11 cellular contexts compared by ENCODE assay signal in genomic region chr10:102626026-102626686, GRCh38. TPM values are rescaled to one million over a fixed set of nuclear protein-coding genes. Genes with fewer than 3 reads are reported as not detected.
DNase-seq lines count a peak whose midpoint lies in the region; ATAC-seq and TF ChIP-seq lines count a peak whose summit lies in the region.
"Had no signal": no experiment of that assay in that cellular context is flagged by ENCODE, and none has a peak within 500 bp of the region (broad histone marks: within the 10 kb centered on the region; RNA-seq: fewer than 3 reads in every experiment).

No MANE protein-coding gene starts in this region.

- no peak for TF ChIP-seq EP300 in gastroesophageal sphincter (IDR thresholded peaks at IDR 0.05)

- H3K4me3 Mint-ChIP-seq in activated T-helper 1 cell treated with anti-CD3 and anti-CD28 coated beads, Interleukin-12 subunit alpha, Interleukin-12 subunit beta, Interleukin-2, Interleukin-4 antibody, amounts not matched to agents 30 ng/mL and 10 ng/mL and 1 ng/mL, durations not matched to agents 14 hours and 24 hours and 36 hours = no peak overlapping the region
- no peak overlapping the region for H3K4me3 Mint-ChIP-seq in activated CD8-positive, alpha-beta T cell treated with anti-CD3 and anti-CD28 coated beads for 36 hours

- 99% methylated on average over 9 of the region's 10 CpGs for WGBS in mammary epithelial cell (ENCODE audit: low coverage, missing lambda C conversion rate)
- 55 to 80% methylated on average over 2 to 9 of the region's 10 CpGs for WGBS in gastroesophageal sphincter (ENCODE audit: low coverage in 1 of 2), 2 donors

- intact Hi-C loops in breast epithelium (cut with DNase I; ENCODE audit: low total_unique reads) = no loop called here
- intact Hi-C loops in mammary epithelial cell (cut with micrococcal nuclease) = no loop called here
- intact Hi-C loops in posterior vena cava (cut with DNase I) = no loop called here
- intact Hi-C loops in uterus (cut with DNase I; ENCODE audit: low total_unique reads) = no loop called here
- intact Hi-C loops in activated T-helper 1 cell treated with anti-CD3 and anti-CD28 coated beads, Interleukin-12 subunit alpha, Interleukin-12 subunit beta, Interleukin-2, Interleukin-4 antibody, amounts not matched to agents 30 ng/mL and 10 ng/mL and 1 ng/mL, durations not matched to agents 14 hours and 24 hours and 36 hours (cut with micrococcal nuclease) = no loop called here
- intact Hi-C loops in activated CD8-positive, alpha-beta T cell treated with anti-CD3 and anti-CD28 coated beads for 36 hours (cut with micrococcal nuclease) = no loop called here

- H4K20me1 ChIP-seq in mammary epithelial cell (ENCODE audit: insufficient read depth, low read length) = no peaks in the 10 kb centered on the region

- H3K9ac ChIP-seq in mammary epithelial cell (ENCODE audit: insufficient read depth, low read length) = no peak overlapping the region

- BruUV-seq in mammary epithelial cell (replicated peaks; lab: Mats Ljungman, UMichigan) = no TSS peak

- TF ChIP-seq POLR2A in breast epithelium (IDR thresholded peaks at IDR 0.05) (no peak), gastroesophageal sphincter (IDR thresholded peaks at IDR 0.05) (no peak), uterus (IDR thresholded peaks at IDR 0.05) (no peak)

- no peaks in the 10 kb centered on the region for H3K9me3 Mint-ChIP-seq in activated T-helper 1 cell treated with anti-CD3 and anti-CD28 coated beads, Interleukin-12 subunit alpha, Interleukin-12 subunit beta, Interleukin-2, Interleukin-4 antibody, amounts not matched to agents 30 ng/mL and 10 ng/mL and 1 ng/mL, durations not matched to agents 14 hours and 24 hours and 36 hours
- no peaks in the 10 kb centered on the region for H3K9me3 Mint-ChIP-seq in activated CD8-positive, alpha-beta T cell treated with anti-CD3 and anti-CD28 coated beads for 36 hours

- H3K4me3 ChIP-seq in breast epithelium = no peak overlapping the region
- no peak overlapping the region for H3K4me3 ChIP-seq in mammary epithelial cell (replicated peaks in 1 of 3; ENCODE audit: insufficient read depth in 1 of 3, low read depth in 2 of 3, low read length in 3 of 3)
- no peak overlapping the region for H3K4me3 ChIP-seq in gastroesophageal sphincter
- no peak overlapping the region for H3K4me3 ChIP-seq in uterus

- dilution Hi-C loops in mammary epithelial cell (cut with HindIII; ENCODE audit: low sequenced_read_pairs) = no loop called here

- in situ Hi-C loops in mammary epithelial cell (cut with MboI; ENCODE audit: low sequenced_read_pairs in 2 of 2) = no loop called here

- no peak overlapping the region for H3K4me2 ChIP-seq in mammary epithelial cell (ENCODE audit: insufficient read depth, low read depth, low read length)

- CTCF ChIA-PET in mammary epithelial cell (lab: Charles Lee; ENCODE audit: low non-redundant PET) = interaction anchor here (0.6 kb wide), 1 partner anchor 17 kb away, joined by 4 read pairs; no protein-coding TSS in a partner anchor
- CTCF ChIA-PET in activated CD8-positive, alpha-beta T cell treated with anti-CD3 and anti-CD28 coated beads for 36 hours (lab: Charles Lee) = interaction anchor here (0.9 to 1.9 kb wide), 3 partner anchors 8 to 42 kb away, joined by 3 to 6 read pairs (median 3); no protein-coding TSS in a partner anchor

- no peak for TF ChIP-seq CTCF in breast epithelium (IDR thresholded peaks at IDR 0.05)
- no peak for TF ChIP-seq CTCF in mammary epithelial cell (conservative IDR thresholded peaks at IDR 0.05 in 1 of 2, IDR thresholded peaks at IDR 0.05 in 1 of 2; ENCODE audit: extremely low read depth in 1 of 2, insufficient read depth in 1 of 2, low read depth in 1 of 2, low read length in 2 of 2)
- TF ChIP-seq CTCF in gastroesophageal sphincter (IDR thresholded peaks at IDR 0.05) = no peak
- no peak for TF ChIP-seq CTCF in uterus (IDR thresholded peaks at IDR 0.05)
- TF ChIP-seq CTCF in activated CD8-positive, alpha-beta T cell treated with anti-CD3 and anti-CD28 coated beads for 36 hours (IDR thresholded peaks at IDR 0.05) = no peak

- H3K27ac Mint-ChIP-seq in activated T-helper 1 cell treated with anti-CD3 and anti-CD28 coated beads, Interleukin-12 subunit alpha, Interleukin-12 subunit beta, Interleukin-2, Interleukin-4 antibody, amounts not matched to agents 30 ng/mL and 10 ng/mL and 1 ng/mL, durations not matched to agents 14 hours and 24 hours and 36 hours = no peak overlapping the region
- no peak overlapping the region for H3K27ac Mint-ChIP-seq in activated CD8-positive, alpha-beta T cell treated with anti-CD3 and anti-CD28 coated beads for 36 hours

- peaks cover 3% of the 10 kb centered on the region for H3K4me1 Mint-ChIP-seq in activated T-helper 1 cell treated with anti-CD3 and anti-CD28 coated beads, Interleukin-12 subunit alpha, Interleukin-12 subunit beta, Interleukin-2, Interleukin-4 antibody, amounts not matched to agents 30 ng/mL and 10 ng/mL and 1 ng/mL, durations not matched to agents 14 hours and 24 hours and 36 hours (ENCODE audit: low read depth)
- H3K4me1 Mint-ChIP-seq in activated CD8-positive, alpha-beta T cell treated with anti-CD3 and anti-CD28 coated beads for 36 hours (ENCODE audit: low read depth) = peaks cover under 1% of the 10 kb centered on the region

- POLR2A ChIA-PET in activated CD8-positive, alpha-beta T cell treated with anti-CD3 and anti-CD28 coated beads for 36 hours (lab: Charles Lee) = interaction anchor here (1.1 to 1.7 kb wide), 2 partner anchors 13 to 18 kb away, joined by 3 to 5 read pairs; no protein-coding TSS in a partner anchor

- H3K9me3 ChIP-seq in breast epithelium (no peaks in the 10 kb centered on the region), mammary epithelial cell (replicated peaks; ENCODE audit: insufficient read depth, low read length) (no peaks in the 10 kb centered on the region), gastroesophageal sphincter (no peaks in the 10 kb centered on the region), uterus (no peaks in the 10 kb centered on the region)

- H3K27ac ChIP-seq in breast epithelium = peak overlapping the region; percentile 82 to 84
- H3K27ac ChIP-seq in mammary epithelial cell (ENCODE audit: insufficient read depth, low read depth, low read length) = no peak overlapping the region
- peak overlapping the region in 3 of 4 donors; percentile 36 to 87 (median 86) for H3K27ac ChIP-seq in gastroesophageal sphincter
- H3K27ac ChIP-seq in uterus = peak overlapping the region; percentile 91 to 93

- H3K4me1 ChIP-seq in breast epithelium (peaks cover 16 to 18% of the 10 kb centered on the region in 2 donors), mammary epithelial cell (ENCODE audit: insufficient read depth, low read length) (peaks cover 58% of the 10 kb centered on the region), gastroesophageal sphincter (peaks cover 0 to 84% (median 48%) of the 10 kb centered on the region in 3 donors), uterus (peaks cover 13 to 16% of the 10 kb centered on the region in 2 donors)

- DNase-seq in breast epithelium (ENCODE audit: low spot score in 2 of 2) (no peak), mammary epithelial cell (no peak), posterior vena cava (ENCODE audit: low spot score) (peak; percentile 38), uterus (no peak), DMS153 treated with DMSO at 0.1 percent for 48 hours (lab: John Stamatoyannopoulos, UW; ENCODE audit: unreplicated experiment) (no peak)
- no peak for DNase-seq in activated T-helper 1 cell treated with anti-CD3 and anti-CD28 coated beads, Interleukin-12 subunit alpha, Interleukin-12 subunit beta, Interleukin-2, Interleukin-4 antibody, amounts not matched to agents 30 ng/mL and 10 ng/mL and 1 ng/mL, durations not matched to agents 14 hours and 24 hours and 36 hours (ENCODE audit: low spot score)
- DNase-seq in activated CD8-positive, alpha-beta T cell treated with anti-CD3 and anti-CD28 coated beads for 36 hours = no peak
- DNase-seq: NCI-H1436, NCI-H69, SHP77 treated with DMSO at 0.1 percent for 48 hours had no signal

- no peak overlapping the region for H2AFZ ChIP-seq in mammary epithelial cell (ENCODE audit: low read depth, low read length)

- H3K36me3 Mint-ChIP-seq in activated T-helper 1 cell treated with anti-CD3 and anti-CD28 coated beads, Interleukin-12 subunit alpha, Interleukin-12 subunit beta, Interleukin-2, Interleukin-4 antibody, amounts not matched to agents 30 ng/mL and 10 ng/mL and 1 ng/mL, durations not matched to agents 14 hours and 24 hours and 36 hours (ENCODE audit: low read depth) = peaks cover 4% of the 10 kb centered on the region
- H3K36me3 Mint-ChIP-seq in activated CD8-positive, alpha-beta T cell treated with anti-CD3 and anti-CD28 coated beads for 36 hours (ENCODE audit: low read depth) = no peaks in the 10 kb centered on the region

- ATAC-seq in gastroesophageal sphincter = no peak
- ATAC-seq in activated CD8-positive, alpha-beta T cell treated with anti-CD3 and anti-CD28 coated beads for 36 hours = no peak

- H3K27me3 ChIP-seq in breast epithelium (no peaks in the 10 kb centered on the region), mammary epithelial cell (ENCODE audit: insufficient read depth, low read length) (no peaks in the 10 kb centered on the region), gastroesophageal sphincter (no peaks in the 10 kb centered on the region), uterus (no peaks in the 10 kb centered on the region)

- H3K27me3 Mint-ChIP-seq in activated T-helper 1 cell treated with anti-CD3 and anti-CD28 coated beads, Interleukin-12 subunit alpha, Interleukin-12 subunit beta, Interleukin-2, Interleukin-4 antibody, amounts not matched to agents 30 ng/mL and 10 ng/mL and 1 ng/mL, durations not matched to agents 14 hours and 24 hours and 36 hours (ENCODE audit: insufficient read depth) = no peaks in the 10 kb centered on the region
- no peaks in the 10 kb centered on the region for H3K27me3 Mint-ChIP-seq in activated CD8-positive, alpha-beta T cell treated with anti-CD3 and anti-CD28 coated beads for 36 hours

- no peaks in the 10 kb centered on the region for H3K79me2 ChIP-seq in mammary epithelial cell (ENCODE audit: insufficient read depth, low read length)

- H3K36me3 ChIP-seq in breast epithelium = no peaks in the 10 kb centered on the region
- no peaks in the 10 kb centered on the region for H3K36me3 ChIP-seq in mammary epithelial cell (ENCODE audit: insufficient read depth, low read length)
- H3K36me3 ChIP-seq in gastroesophageal sphincter = peaks cover 0 to 20% of the 10 kb centered on the region in 2 donors
- H3K36me3 ChIP-seq in uterus = no peaks in the 10 kb centered on the region

RNA-seq across cellular contexts. Expression of gene TRIM8, which starts 18.1 kb away (rescaled TPM):
- total RNA-seq in breast epithelium = 100 to 1,000 TPM in 1 of 3 donors, 10 to 100 TPM in 2; 74.6 to 128 (median 88.8) TPM
- 10 to 100 TPM; 36.8 to 87.0 TPM for total RNA-seq in mammary epithelial cell
- polyA plus RNA-seq in mammary epithelial cell = 61.1 TPM
- polyA minus RNA-seq in mammary epithelial cell = 82.4 TPM
- 100 to 1,000 TPM in 3 of 4 donors, 10 to 100 TPM in 1; 96.7 to 171 (median 131) TPM for total RNA-seq in gastroesophageal sphincter
- 100 to 1,000 TPM; 122 to 125 TPM for total RNA-seq in posterior vena cava
- total RNA-seq in uterus = 100 to 1,000 TPM in 2 of 4 donors, 10 to 100 TPM in 2; 71.2 to 119 (median 102) TPM
- total RNA-seq in activated T-helper 1 cell treated with anti-CD3 and anti-CD28 coated beads, Interleukin-12 subunit alpha, Interleukin-12 subunit beta, Interleukin-2, Interleukin-4 antibody, amounts not matched to agents 30 ng/mL and 10 ng/mL and 1 ng/mL, durations not matched to agents 14 hours and 24 hours and 36 hours = 108 and 111 TPM in 2 replicates
- 10 to 100 TPM; 39.5 to 39.8 TPM for total RNA-seq in activated CD8-positive, alpha-beta T cell treated with anti-CD3 and anti-CD28 coated beads for 36 hours
